ENCODE assay signal across 1 cellular context in the genomic region with DNA sequence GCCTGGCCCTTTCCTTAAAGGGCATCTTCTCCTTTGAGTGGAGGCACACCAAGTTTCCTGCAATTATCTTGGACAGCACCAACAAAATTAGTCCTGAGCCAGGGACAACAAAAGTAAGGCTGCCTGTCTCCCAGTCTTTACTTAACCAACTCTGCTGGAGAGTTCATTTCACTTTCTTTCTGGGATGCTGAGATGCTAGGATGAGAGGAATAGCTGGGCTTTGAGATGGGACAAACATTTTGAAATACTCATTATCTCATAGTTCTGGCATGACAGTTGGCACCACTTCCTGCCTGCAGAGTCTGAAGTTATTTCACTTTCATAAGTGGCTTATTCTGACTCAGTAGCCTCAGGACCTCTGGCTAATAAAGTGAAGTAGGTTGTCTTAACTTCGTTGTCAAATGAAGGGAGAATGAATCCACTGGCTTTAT.
TF ChIP-seq lines count a peak whose summit lies in the region.

No MANE protein-coding gene starts in this region.

TF ChIP-seq in HEK293, 187 proteins besides CTCF, POLR2A, EP300 and RAD21 (continued from another document):
- TF ChIP-seq PRDM10 (tag by site-specific recombination; IDR thresholded peaks at IDR 0.05), result 0 out of 2 replicates have a peak, but pooled peaks have one; percentile 16
